In the genomic region with DNA sequence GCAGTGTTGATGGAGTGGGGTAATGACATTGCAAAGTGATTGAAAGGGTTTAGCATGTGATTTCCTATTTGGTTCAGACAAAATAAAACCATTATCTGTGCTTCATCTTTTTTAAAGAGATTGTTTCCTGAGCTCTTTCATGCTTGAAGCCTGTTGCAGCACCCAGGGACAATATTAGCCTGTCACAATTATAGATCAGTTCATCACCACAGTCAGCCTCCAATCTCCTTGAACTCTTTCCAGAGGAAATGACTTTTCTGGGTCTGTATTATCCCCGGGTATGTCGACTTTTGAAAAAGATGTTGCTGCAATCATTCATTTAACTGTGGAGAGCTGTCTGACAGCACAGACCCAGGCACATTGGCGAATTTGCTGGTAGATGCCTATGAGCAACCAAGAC, we compare ENCODE assay signal across 37 cellular contexts.
"Had no signal": no experiment of that assay in that cellular context is flagged by ENCODE, and none has a peak within 500 bp of the region (broad histone marks: within the 10 kb centered on the region; RNA-seq: fewer than 3 reads in every experiment).

No MANE protein-coding gene starts in this region.

- H3K4me3 ChIP-seq: ascending aorta, cardiac muscle cell had no signal

- H3K36me3 ChIP-seq: ascending aorta, cardiac muscle cell had no signal

- H3K36me3 Mint-ChIP-seq: activated CD4-positive, alpha-beta memory T cell treated with anti-CD3 and anti-CD28 coated beads for 36 hours; activated naive CD4-positive, alpha-beta T cell treated with anti-CD3 and anti-CD28 coated beads, Interleukin-2, amount 10 ng/mL, durations not matched to agents 7 days and 5 days; activated naive CD4-positive, alpha-beta T cell treated with anti-CD3 and anti-CD28 coated beads, Interleukin-2, amount 50 U/mL, for 24 hours; activated naive CD8-positive, alpha-beta T cell treated with anti-CD3 and anti-CD28 coated beads, Interleukin-2, amount 10 ng/mL, durations not matched to agents 7 days and 5 days; brain had no signal

- H3K27ac Mint-ChIP-seq: activated B cell treated with CpG ODN at 0.5 μM for 24 hours; activated CD4-positive, alpha-beta memory T cell treated with anti-CD3 and anti-CD28 coated beads for 36 hours; activated CD4-positive, alpha-beta T cell treated with anti-CD3 and anti-CD28 coated beads, Interleukin-2, amount 10 ng/mL, durations not matched to agents 24 days and 14 days; activated CD8-positive, alpha-beta T cell treated with anti-CD3 and anti-CD28 coated beads for 36 hours; activated naive CD4-positive, alpha-beta T cell treated with anti-CD3 and anti-CD28 coated beads, Interleukin-2, amount 10 ng/mL, durations not matched to agents 7 days and 5 days; activated naive CD4-positive, alpha-beta T cell treated with anti-CD3 and anti-CD28 coated beads, Interleukin-2, amount 50 U/mL, for 24 hours; activated naive CD8-positive, alpha-beta T cell; activated naive CD8-positive, alpha-beta T cell treated with anti-CD3 and anti-CD28 coated beads, Interleukin-2, amount 10 ng/mL, durations not matched to agents 7 days and 5 days; activated naive CD8-positive, alpha-beta T cell treated with anti-CD3 and anti-CD28 coated beads, Interleukin-2, amount 50 U/mL, for 24 hours; activated T-cell treated with anti-CD3 and anti-CD28 coated beads, Interleukin-2, amount 50 U/mL, for 72 hours; activated T-helper 1 cell treated with anti-CD3 and anti-CD28 coated beads, Interleukin-12 subunit alpha, Interleukin-12 subunit beta, Interleukin-2, Interleukin-4 antibody, amounts not matched to agents 30 ng/mL and 10 ng/mL and 1 ng/mL, durations not matched to agents 14 hours and 24 hours and 36 hours; activated T-helper 17 cell treated with anti-CD3 and anti-CD28 coated beads, Interleukin-2, amount 50 U/mL, for 72 hours; brain; T-helper 1 cell treated with Interleukin-12 subunit alpha and Interleukin-12 subunit beta and Interleukin-4 antibody, amounts not matched to agents 30 μg/mL and 1 μg/mL, for 36 hours; T-helper 2 cell treated with Interferon-gamma antibody and Interleukin-4, amounts not matched to agents 5 μg/mL and 100 μg/mL, for 36 hours had no signal

- H3K27me3 ChIP-seq: ascending aorta, cardiac muscle cell had no signal

- H3K4me1 ChIP-seq: ascending aorta had no signal

- H3K4me3 Mint-ChIP-seq: activated B cell treated with CpG ODN at 0.5 μM for 24 hours; activated CD4-positive, alpha-beta memory T cell treated with anti-CD3 and anti-CD28 coated beads for 36 hours; activated CD4-positive, alpha-beta T cell treated with anti-CD3 and anti-CD28 coated beads, Interleukin-2, amount 10 ng/mL, durations not matched to agents 24 days and 14 days; activated CD8-positive, alpha-beta T cell treated with anti-CD3 and anti-CD28 coated beads for 36 hours; activated naive CD4-positive, alpha-beta T cell treated with anti-CD3 and anti-CD28 coated beads, Interleukin-2, amount 10 ng/mL, durations not matched to agents 7 days and 5 days; activated naive CD4-positive, alpha-beta T cell treated with anti-CD3 and anti-CD28 coated beads, Interleukin-2, amount 50 U/mL, for 24 hours; activated naive CD8-positive, alpha-beta T cell; activated naive CD8-positive, alpha-beta T cell treated with anti-CD3 and anti-CD28 coated beads, Interleukin-2, amount 10 ng/mL, durations not matched to agents 7 days and 5 days; activated naive CD8-positive, alpha-beta T cell treated with anti-CD3 and anti-CD28 coated beads, Interleukin-2, amount 50 U/mL, for 24 hours; activated T-cell treated with anti-CD3 and anti-CD28 coated beads, Interleukin-2, amount 50 U/mL, for 4 hours; activated T-cell treated with anti-CD3 and anti-CD28 coated beads, Interleukin-2, amount 50 U/mL, for 72 hours; activated T-helper 1 cell treated with anti-CD3 and anti-CD28 coated beads, Interleukin-12 subunit alpha, Interleukin-12 subunit beta, Interleukin-2, Interleukin-4 antibody, amounts not matched to agents 30 ng/mL and 10 ng/mL and 1 ng/mL, durations not matched to agents 14 hours and 24 hours and 36 hours; activated T-helper 17 cell treated with anti-CD3 and anti-CD28 coated beads, Interleukin-2, amount 50 U/mL, for 72 hours; brain; central memory CD8-positive, alpha-beta T cell; T-helper 1 cell treated with Interleukin-12 subunit alpha and Interleukin-12 subunit beta and Interleukin-4 antibody, amounts not matched to agents 30 μg/mL and 1 μg/mL, for 36 hours; T-helper 2 cell treated with Interferon-gamma antibody and Interleukin-4, amounts not matched to agents 5 μg/mL and 100 μg/mL, for 36 hours had no signal

- ATAC-seq: activated CD8-positive, alpha-beta T cell treated with anti-CD3 and anti-CD28 coated beads for 36 hours; activated naive CD8-positive, alpha-beta T cell treated with anti-CD3 and anti-CD28 coated beads, Interleukin-2, amount 50 U/mL, for 24 hours; activated T-cell treated with anti-CD3 and anti-CD28 coated beads, Interleukin-2, amount 50 U/mL, for 4 hours; activated T-cell treated with anti-CD3 and anti-CD28 coated beads, Interleukin-2, amount 50 U/mL, for 72 hours; activated T-helper 17 cell treated with anti-CD3 and anti-CD28 coated beads, Interleukin-2, amount 50 U/mL, for 72 hours had no signal

- DNase-seq: activated B cell treated with CpG ODN at 0.5 μM for 24 hours; activated CD4-positive, alpha-beta memory T cell treated with anti-CD3 and anti-CD28 coated beads for 36 hours; activated CD4-positive, alpha-beta T cell treated with anti-CD3 and anti-CD28 coated beads for 4 hours; activated CD4-positive, alpha-beta T cell treated with anti-CD3 and anti-CD28 coated beads, Interleukin-2, amount 10 ng/mL, durations not matched to agents 24 days and 14 days; activated CD4-positive, alpha-beta T cell treated with anti-CD3 and anti-CD28 coated beads, Interleukin-2, amount 50 U/mL, for 1 hour; activated CD4-positive, alpha-beta T cell treated with anti-CD3 and anti-CD28 coated beads, Interleukin-2, amount 50 U/mL, for 4 hours; activated CD4-positive, CD25-positive, alpha-beta regulatory T cell treated with anti-CD3 and anti-CD28 coated beads, Interleukin-2, amount 50 U/mL, for 72 hours; activated CD8-positive, alpha-beta memory T cell treated with anti-CD3 and anti-CD28 coated beads, Interleukin-2, amount 50 U/mL, for 4 hours; activated CD8-positive, alpha-beta T cell treated with anti-CD3 and anti-CD28 coated beads for 36 hours; activated effector memory CD4-positive, alpha-beta T cell treated with anti-CD3 and anti-CD28 coated beads, Interleukin-2, amount 50 U/mL, for 16 hours; activated naive CD4-positive, alpha-beta T cell treated with anti-CD3 and anti-CD28 coated beads, Interleukin-2, amount 10 ng/mL, durations not matched to agents 7 days and 5 days; activated naive CD4-positive, alpha-beta T cell treated with Interleukin-2 at 50 U/mL for 16 hours; activated naive CD8-positive, alpha-beta T cell treated with anti-CD3 and anti-CD28 coated beads, Interleukin-2, amount 10 ng/mL, durations not matched to agents 7 days and 5 days; activated naive CD8-positive, alpha-beta T cell treated with anti-CD3 and anti-CD28 coated beads, Interleukin-2, amount 50 U/mL, for 24 hours; activated T-cell treated with anti-CD3 and anti-CD28 coated beads for 4 hours; activated T-cell treated with anti-CD3 and anti-CD28 coated beads, Interleukin-2, amount 50 U/mL, for 1 hour; activated T-cell treated with anti-CD3 and anti-CD28 coated beads, Interleukin-2, amount 50 U/mL, for 4 hours; activated T-cell treated with anti-CD3 and anti-CD28 coated beads, Interleukin-2, amount 50 U/mL, for 72 hours; amygdala; anterior cingulate cortex; caudate nucleus; cerebellar nuclear complex; T-helper 1 cell; T-helper 9 cell had no signal

- H3K4me1 Mint-ChIP-seq: activated B cell treated with CpG ODN at 0.5 μM for 24 hours; activated CD4-positive, alpha-beta T cell treated with anti-CD3 and anti-CD28 coated beads, Interleukin-2, amount 10 ng/mL, durations not matched to agents 24 days and 14 days; activated naive CD4-positive, alpha-beta T cell treated with anti-CD3 and anti-CD28 coated beads, Interleukin-2, amount 10 ng/mL, durations not matched to agents 7 days and 5 days; activated naive CD4-positive, alpha-beta T cell treated with anti-CD3 and anti-CD28 coated beads, Interleukin-2, amount 50 U/mL, for 24 hours; activated naive CD8-positive, alpha-beta T cell treated with anti-CD3 and anti-CD28 coated beads, Interleukin-2, amount 10 ng/mL, durations not matched to agents 7 days and 5 days; activated naive CD8-positive, alpha-beta T cell treated with anti-CD3 and anti-CD28 coated beads, Interleukin-2, amount 50 U/mL, for 24 hours; activated T-helper 17 cell treated with anti-CD3 and anti-CD28 coated beads, Interleukin-2, amount 50 U/mL, for 72 hours; brain; central memory CD8-positive, alpha-beta T cell had no signal

- H3K9me3 ChIP-seq: ascending aorta had no signal

- H3K9me3 Mint-ChIP-seq: activated B cell treated with CpG ODN at 0.5 μM for 24 hours; activated CD4-positive, alpha-beta memory T cell treated with anti-CD3 and anti-CD28 coated beads for 36 hours; activated CD4-positive, alpha-beta T cell treated with anti-CD3 and anti-CD28 coated beads, Interleukin-2, amount 10 ng/mL, durations not matched to agents 24 days and 14 days; activated CD8-positive, alpha-beta T cell treated with anti-CD3 and anti-CD28 coated beads for 36 hours; activated naive CD4-positive, alpha-beta T cell treated with anti-CD3 and anti-CD28 coated beads, Interleukin-2, amount 10 ng/mL, durations not matched to agents 7 days and 5 days; activated naive CD4-positive, alpha-beta T cell treated with anti-CD3 and anti-CD28 coated beads, Interleukin-2, amount 50 U/mL, for 24 hours; activated naive CD8-positive, alpha-beta T cell treated with anti-CD3 and anti-CD28 coated beads, Interleukin-2, amount 10 ng/mL, durations not matched to agents 7 days and 5 days; activated naive CD8-positive, alpha-beta T cell treated with anti-CD3 and anti-CD28 coated beads, Interleukin-2, amount 50 U/mL, for 24 hours; activated T-cell treated with anti-CD3 and anti-CD28 coated beads, Interleukin-2, amount 50 U/mL, for 4 hours; activated T-cell treated with anti-CD3 and anti-CD28 coated beads, Interleukin-2, amount 50 U/mL, for 72 hours; activated T-helper 1 cell treated with anti-CD3 and anti-CD28 coated beads, Interleukin-12 subunit alpha, Interleukin-12 subunit beta, Interleukin-2, Interleukin-4 antibody, amounts not matched to agents 30 ng/mL and 10 ng/mL and 1 ng/mL, durations not matched to agents 14 hours and 24 hours and 36 hours; activated T-helper 17 cell treated with anti-CD3 and anti-CD28 coated beads, Interleukin-2, amount 50 U/mL, for 72 hours; central memory CD8-positive, alpha-beta T cell; T-helper 1 cell treated with Interleukin-12 subunit alpha and Interleukin-12 subunit beta and Interleukin-4 antibody, amounts not matched to agents 30 μg/mL and 1 μg/mL, for 36 hours; T-helper 2 cell treated with Interferon-gamma antibody and Interleukin-4, amounts not matched to agents 5 μg/mL and 100 μg/mL, for 36 hours had no signal

- H3K27ac ChIP-seq: ascending aorta, cardiac muscle cell, VCaP had no signal

- FAIRE-seq: bronchial epithelial cell, TTC549 had no signal
